In the genomic region with DNA sequence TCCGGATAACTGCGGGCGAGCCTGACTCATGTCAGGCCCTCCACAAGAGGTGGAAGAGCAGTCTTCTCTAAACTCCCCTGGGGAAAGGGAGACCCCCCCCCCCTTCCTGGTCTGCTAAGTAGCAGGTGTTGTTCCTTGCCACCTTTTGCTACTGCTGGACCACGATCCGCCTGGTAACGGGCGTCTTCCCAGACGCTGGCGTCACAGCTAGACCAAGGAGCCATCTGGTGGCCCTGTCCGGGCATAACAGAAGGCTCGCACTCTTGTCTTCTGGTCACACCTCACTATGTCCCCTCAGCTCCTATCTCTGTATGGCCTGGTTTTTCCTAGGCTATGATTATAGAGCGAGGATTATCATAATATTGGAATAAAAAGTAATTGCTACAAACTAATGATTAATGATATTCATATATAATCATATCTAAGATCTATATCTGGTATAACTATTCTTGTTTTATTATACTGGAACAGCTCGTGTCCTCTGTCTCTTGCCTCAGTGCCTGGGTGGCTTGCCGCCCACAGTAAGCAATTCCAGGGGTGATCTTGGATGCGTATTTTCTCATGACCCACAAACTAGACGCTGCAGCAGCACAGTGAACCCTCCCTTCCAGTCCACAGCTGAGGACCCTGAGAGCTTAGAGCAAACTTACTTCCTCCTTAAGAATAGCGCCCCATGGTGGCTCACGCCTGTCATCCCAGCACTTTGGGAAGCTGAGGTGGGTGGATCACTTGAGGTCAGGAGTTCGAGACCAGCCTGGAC, we compare ENCODE assay signal across 1 cellular context.
TF ChIP-seq lines count a peak whose summit lies in the region.

No MANE protein-coding gene starts in this region.

TF ChIP-seq in H1, 55 proteins besides CTCF, POLR2A, EP300 and RAD21:
- 0 out of 2 replicates have a peak, but pooled peaks have one; percentile 30 for TF ChIP-seq RFX5 (IDR thresholded peaks at IDR 0.05; ENCODE audit: borderline replicate concordance, low read depth, low read length)
